ENCODE assay signal across 9 cellular contexts in the genomic region with DNA sequence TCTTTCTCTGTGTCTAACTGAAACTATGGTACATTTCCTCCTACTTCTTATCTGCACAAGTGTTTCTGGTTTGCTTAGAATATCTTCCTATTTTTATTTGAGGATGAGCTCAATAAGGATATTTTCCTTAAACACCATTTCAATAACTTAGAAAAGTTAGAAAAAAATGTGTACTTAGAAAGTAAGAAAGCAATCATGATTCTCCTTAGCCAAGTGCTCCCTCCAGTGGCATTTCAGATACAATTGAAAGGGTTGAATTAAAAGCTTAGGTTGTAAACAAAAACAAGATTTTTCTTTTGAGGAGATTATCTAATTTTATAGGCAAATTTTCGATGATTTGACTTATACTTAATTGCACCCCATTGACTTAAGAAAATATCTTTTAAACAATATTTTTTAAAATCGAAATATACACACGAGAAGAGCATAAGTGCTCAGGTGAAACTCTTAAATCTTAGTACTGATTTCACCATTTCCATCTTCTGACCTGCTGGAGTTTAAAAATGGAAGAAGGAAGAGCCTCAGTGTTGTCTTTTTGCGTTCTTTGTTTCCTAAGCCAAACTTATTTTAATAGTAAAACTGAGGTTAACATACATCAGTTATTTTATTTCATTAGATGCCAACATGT. TPM values are rescaled to one million over a fixed set of nuclear protein-coding genes. Genes with fewer than 3 reads are reported as not detected.
DNase-seq lines count a peak whose midpoint lies in the region; ATAC-seq and TF ChIP-seq lines count a peak whose summit lies in the region.
"Had no signal": no experiment of that assay in that cellular context is flagged by ENCODE, and none has a peak within 500 bp of the region (broad histone marks: within the 10 kb centered on the region; RNA-seq: fewer than 3 reads in every experiment).

No MANE protein-coding gene starts in this region.

- no peaks in the 10 kb centered on the region for H3K9me3 Mint-ChIP-seq in type B pancreatic cell
- H3K9me3 Mint-ChIP-seq: IgD-negative memory B cell had no signal

- ATAC-seq in GM18502 (IDR thresholded peaks at IDR 0.05; ENCODE audit: poor library complexity, unreplicated experiment): no peak

- no peak overlapping the region for H3K27ac Mint-ChIP-seq in type B pancreatic cell
- H3K27ac Mint-ChIP-seq: IgD-negative memory B cell had no signal

- no peaks in the 10 kb centered on the region for H3K36me3 Mint-ChIP-seq in type B pancreatic cell

- H3K27me3 Mint-ChIP-seq in type B pancreatic cell: no peaks in the 10 kb centered on the region
- H3K27me3 Mint-ChIP-seq: IgD-negative memory B cell had no signal

- no peak overlapping the region for H3K4me3 Mint-ChIP-seq in type B pancreatic cell
- H3K4me3 Mint-ChIP-seq: IgD-negative memory B cell had no signal

- no peaks in the 10 kb centered on the region for H3K4me1 Mint-ChIP-seq in type B pancreatic cell (ENCODE audit: unreplicated experiment)

- DNase-seq in Ammon's horn (ENCODE audit: low spot score) (peak; percentile 78), NCI-H345 (lab: John Stamatoyannopoulos, UW) (peak; percentile 39), astrocyte of the hippocampus (ENCODE audit: low read depth, low spot score) (peak; percentile 73), kidney tubule cell (ENCODE audit: low spot score) (peak; percentile 66), type B pancreatic cell (ENCODE audit: extremely low spot score, unreplicated experiment) (no peak), GDM1 (lab: John Stamatoyannopoulos, UW) (no peak)

- TF ChIP-seq CTCF in GM12874 (IDR thresholded peaks at IDR 0.05; ENCODE audit: insufficient read depth, low read depth, low read length) (0 out of 2 replicates have a peak, but pooled peaks have one; percentile 16), type B pancreatic cell (conservative IDR thresholded peaks at IDR 0.05) (peak; percentile 86)

RNA-seq across cellular contexts. Expression of gene C18orf63, which starts 26.9 kb away (rescaled TPM):
- total RNA-seq in type B pancreatic cell (ENCODE audit: low replicate concordance): not detected in 2 replicates

RNA-seq across cellular contexts. Expression of gene CYB5A, which starts 50.8 kb away (rescaled TPM):
- total RNA-seq in type B pancreatic cell (ENCODE audit: low replicate concordance): 74.9 and 101 TPM in 2 replicates

Comparison
In these comparisons a context has a peak if more than half of its experiments do, and no peak if none do; other contexts are left out.
1. DNase-seq: peak in Ammon's horn (single experiment), NCI-H345 (single experiment), astrocyte of the hippocampus (single experiment) and kidney tubule cell (single experiment); none in type B pancreatic cell (single experiment) and GDM1 (single experiment).